Comparison of ENCODE assay signal across 12 cellular contexts in genomic region chr19:55099557-55100506, GRCh38. TPM values are rescaled to one million over a fixed set of nuclear protein-coding genes. Genes with fewer than 3 reads are reported as not detected.
DNase-seq lines count a peak whose midpoint lies in the region; ATAC-seq and TF ChIP-seq lines count a peak whose summit lies in the region.
"Had no signal": no experiment of that assay in that cellular context is flagged by ENCODE, and none has a peak within 500 bp of the region (broad histone marks: within the 10 kb centered on the region; RNA-seq: fewer than 3 reads in every experiment).

No MANE protein-coding gene starts in this region.

- H3K27me3 ChIP-seq in PC-3 (ENCODE audit: low read length) = no peaks in the 10 kb centered on the region

- POLR2A ChIA-PET in PC-3 (lab: Charles Lee; ENCODE audit: unreplicated experiment) = no interaction called here

- peaks cover 12% of the 10 kb centered on the region for H3K36me3 Mint-ChIP-seq in glutamatergic neuron (ENCODE audit: unreplicated experiment)

- no peaks in the 10 kb centered on the region for H3K4me1 ChIP-seq in PC-3 (ENCODE audit: insufficient read depth, low read length)

- peaks cover 8% of the 10 kb centered on the region; the same call in 1 of the 2 replicates for H3K36me3 ChIP-seq in PC-3 (ENCODE audit: low read depth, low read length)

- CTCF ChIA-PET in PC-3 (lab: Charles Lee) = interaction anchor here (0.6 kb wide), 1 partner anchor 1068 kb away, joined by 10 read pairs; no protein-coding TSS in a partner anchor

- peak; percentile 55; the same call in 1 of the 2 replicates for ATAC-seq in PC-3
- ATAC-seq: activated naive CD4-positive, alpha-beta T cell treated with anti-CD3 and anti-CD28 coated beads, Interleukin-2, amount 50 U/mL, for 72 hours had no signal

- no peak overlapping the region for H3K4me2 ChIP-seq in PC-3 (ENCODE audit: low read length)

- 78 to 82% methylated on average over 27 of the region's 27 CpGs for WGBS in lower leg skin, 2 donors

- H4K20me1 ChIP-seq in PC-3 (ENCODE audit: low read length) = 0 out of 2 replicates have a peak, but pooled peaks cover 3% of the 10 kb centered on the region

- TF ChIP-seq CTCF in AG10803 (conservative IDR thresholded peaks at IDR 0.05; ENCODE audit: low read length) (peak; percentile 10), PC-3 (conservative IDR thresholded peaks at IDR 0.05; ENCODE audit: low read depth, low read length) (peak; percentile 65), glutamatergic neuron (IDR thresholded peaks at IDR 0.05; ENCODE audit: partially characterized antibody, unreplicated experiment) (no peak), lower leg skin (IDR thresholded peaks at IDR 0.05) (no peak)

- peak overlapping the region; percentile 70 for H3K27ac Mint-ChIP-seq in glutamatergic neuron (ENCODE audit: unreplicated experiment)

- peaks cover 6% of the 10 kb centered on the region for H3K9me3 Mint-ChIP-seq in glutamatergic neuron (ENCODE audit: unreplicated experiment)
- H3K9me3 Mint-ChIP-seq: activated naive CD4-positive, alpha-beta T cell treated with anti-CD3 and anti-CD28 coated beads, Interleukin-2, amount 50 U/mL, for 72 hours had no signal

- intact Hi-C loops in PC-3 (cut with micrococcal nuclease) (no loop called here), lower leg skin (cut with DNase I; ENCODE audit: low total_unique reads) (no loop called here)

- H3K4me1 Mint-ChIP-seq in glutamatergic neuron (ENCODE audit: low read depth, unreplicated experiment) = peaks cover 9% of the 10 kb centered on the region

- no peak overlapping the region for H2AFZ ChIP-seq in PC-3 (ENCODE audit: low read length)

- no peaks in the 10 kb centered on the region for H3K9me3 ChIP-seq in PC-3 (ENCODE audit: low read length)

- peak overlapping the region; percentile 64 for H3K4me3 Mint-ChIP-seq in glutamatergic neuron (ENCODE audit: unreplicated experiment)

- no peaks in the 10 kb centered on the region for H3F3A ChIP-seq in PC-3 (ENCODE audit: low read length, unreplicated experiment)

- no peak overlapping the region for H3K9ac ChIP-seq in PC-3 (ENCODE audit: low read length)

- no peak overlapping the region for H3K4me3 ChIP-seq in AG10803 (ENCODE audit: low read length)
- H3K4me3 ChIP-seq in PC-3 (ENCODE audit: low read length) = no peak overlapping the region
- H3K4me3 ChIP-seq in lower leg skin (ENCODE audit: low read depth, poor library complexity, severe bottlenecking) = no peak overlapping the region
- H3K4me3 ChIP-seq: lung, skin epidermis had no signal

- TF ChIP-seq POLR2A in lower leg skin (IDR thresholded peaks at IDR 0.05) = no peak

- no TSS peak for BruUV-seq in PC-3 (replicated peaks; lab: Mats Ljungman, UMichigan)

- no peaks in the 10 kb centered on the region for H3K9me2 ChIP-seq in PC-3 (replicated peaks; ENCODE audit: low read length)

- no peaks in the 10 kb centered on the region for H3K79me2 ChIP-seq in PC-3 (ENCODE audit: low read length)

- H3K27me3 Mint-ChIP-seq in glutamatergic neuron (ENCODE audit: unreplicated experiment) = peaks cover 2% of the 10 kb centered on the region

- no peak for DNase-seq in AG10803 (ENCODE audit: low read depth)
- peak; percentile 48 for DNase-seq in PC-3
- DNase-seq in glutamatergic neuron = peak; percentile 36
- DNase-seq in CD1c-positive myeloid dendritic cell (ENCODE audit: extremely low spot score) = no peak
- no peak for DNase-seq in SIG-M5 (lab: John Stamatoyannopoulos, UW)
- no peak for DNase-seq in lower leg skin (ENCODE audit: low spot score in 2 of 2)
- DNase-seq: NCI-H1436; stimulated activated naive CD4-positive, alpha-beta T cell had no signal

- no peak overlapping the region for H3K27ac ChIP-seq in PC-3 (ENCODE audit: low read length)
- H3K27ac ChIP-seq: skin epidermis had no signal

RNA-seq across cellular contexts. Expression of gene PPP1R12C, which starts 17.6 kb away (rescaled TPM):
- total RNA-seq in PC-3 (2014; rRNA removed) = 136 and 180 TPM in 2 replicates
- 150 TPM for total RNA-seq in glutamatergic neuron (ENCODE audit: unreplicated experiment)
- total RNA-seq in lower leg skin = 100 to 1,000 TPM in 1 of 4 donors, 10 to 100 TPM in 3; 55.5 to 103 (median 79.4) TPM

RNA-seq across cellular contexts. Expression of gene EPS8L1, which starts 24.2 kb away (rescaled TPM):
- 75.3 and 75.8 TPM in 2 replicates for total RNA-seq in PC-3 (2014; rRNA removed)
- total RNA-seq in glutamatergic neuron (ENCODE audit: unreplicated experiment) = 114 TPM
- total RNA-seq in lower leg skin = 100 to 1,000 TPM; 394 to 678 (median 540) TPM

RNA-seq across cellular contexts. Expression of gene RDH13, which starts 36.9 kb away (rescaled TPM):
- total RNA-seq in PC-3 (2014; rRNA removed) = 80.4 and 85.7 TPM in 2 replicates
- total RNA-seq in glutamatergic neuron (ENCODE audit: unreplicated experiment) = 17.9 TPM
- 100 to 1,000 TPM in 3 of 4 donors, 10 to 100 TPM in 1; 93.2 to 146 (median 134) TPM for total RNA-seq in lower leg skin

RNA-seq across cellular contexts. Expression of gene TNNT1, which starts 49.2 kb away (rescaled TPM):
- 266 and 317 TPM in 2 replicates for total RNA-seq in PC-3 (2014; rRNA removed)
- total RNA-seq in glutamatergic neuron (ENCODE audit: unreplicated experiment) = 19.3 TPM
- 10 to 100 TPM; 24.0 to 56.1 (median 42.6) TPM for total RNA-seq in lower leg skin

RNA-seq across cellular contexts. Expression of gene TNNI3, which starts 57.7 kb away (rescaled TPM):
- total RNA-seq in PC-3 (2014; rRNA removed) (32.4 and 40.1 TPM in 2 replicates), glutamatergic neuron (ENCODE audit: unreplicated experiment) (3.3 TPM), lower leg skin (1 to 10 TPM in 2 of 4 donors, not detected in 2; 1.4 to 2.8 TPM)
- total RNA-seq: activated naive CD4-positive, alpha-beta T cell treated with anti-CD3 and anti-CD28 coated beads, Interleukin-2, amount 50 U/mL, for 72 hours; endothelial cell of umbilical vein had no signal

Comparison
In these comparisons a context has a peak if more than half of its experiments do, and no peak if none do; other contexts are left out.
1. DNase-seq: peak in PC-3 (single experiment) and glutamatergic neuron (single experiment); none in AG10803 (single experiment), CD1c-positive myeloid dendritic cell (single experiment), SIG-M5 (single experiment) and lower leg skin (0 of 2).
2. CTCF ChIP-seq: peak in AG10803 (single experiment) and PC-3 (single experiment); none in glutamatergic neuron (single experiment) and lower leg skin (0 of 3).